34 cellular contexts compared by ENCODE assay signal in genomic region chr2:167792126-167792525, GRCh38.
"Had no signal": no experiment of that assay in that cellular context is flagged by ENCODE, and none has a peak within 500 bp of the region (broad histone marks: within the 10 kb centered on the region; RNA-seq: fewer than 3 reads in every experiment).

No MANE protein-coding gene starts in this region.

- H3K27me3 ChIP-seq: ascending aorta, breast epithelium, cardiac muscle cell, dorsolateral prefrontal cortex, esophagus muscularis mucosa, foreskin keratinocyte, gastrocnemius medialis, heart left ventricle had no signal

- H3K9me3 ChIP-seq: ascending aorta, breast epithelium, esophagus muscularis mucosa, gastrocnemius medialis, heart left ventricle had no signal

- H3K36me3 Mint-ChIP-seq: activated naive CD4-positive, alpha-beta T cell treated with anti-CD3 and anti-CD28 coated beads, Interleukin-2, amount 10 ng/mL, durations not matched to agents 7 days and 5 days; activated naive CD4-positive, alpha-beta T cell treated with anti-CD3 and anti-CD28 coated beads, Interleukin-2, amount 50 U/mL, for 72 hours; activated naive CD8-positive, alpha-beta T cell treated with anti-CD3 and anti-CD28 coated beads, Interleukin-2, amount 10 ng/mL, durations not matched to agents 7 days and 5 days had no signal

- H3K9me3 Mint-ChIP-seq: activated CD4-positive, alpha-beta memory T cell treated with anti-CD3 and anti-CD28 coated beads, Interleukin-2, amount 10 ng/mL, durations not matched to agents 7 days and 5 days; activated CD4-positive, alpha-beta T cell treated with anti-CD3 and anti-CD28 coated beads, Interleukin-2, amount 10 ng/mL, durations not matched to agents 24 days and 14 days; activated naive CD4-positive, alpha-beta T cell treated with anti-CD3 and anti-CD28 coated beads, Interleukin-2, amount 10 ng/mL, durations not matched to agents 7 days and 5 days; activated naive CD8-positive, alpha-beta T cell treated with anti-CD3 and anti-CD28 coated beads, Interleukin-2, amount 10 ng/mL, durations not matched to agents 7 days and 5 days; activated T-cell treated with anti-CD3 and anti-CD28 coated beads, Interleukin-2, amount 50 U/mL, for 24 hours had no signal

- H3K4me3 Mint-ChIP-seq: activated CD4-positive, alpha-beta memory T cell treated with anti-CD3 and anti-CD28 coated beads, Interleukin-2, amount 10 ng/mL, durations not matched to agents 7 days and 5 days; activated CD4-positive, alpha-beta T cell treated with anti-CD3 and anti-CD28 coated beads for 36 hours; activated CD4-positive, alpha-beta T cell treated with anti-CD3 and anti-CD28 coated beads, Interleukin-2, amount 10 ng/mL, durations not matched to agents 24 days and 14 days; activated naive CD4-positive, alpha-beta T cell treated with anti-CD3 and anti-CD28 coated beads, Interleukin-2, amount 10 ng/mL, durations not matched to agents 7 days and 5 days; activated naive CD8-positive, alpha-beta T cell treated with anti-CD3 and anti-CD28 coated beads, Interleukin-2, amount 10 ng/mL, durations not matched to agents 7 days and 5 days; activated T-cell treated with anti-CD3 and anti-CD28 coated beads, Interleukin-2, amount 50 U/mL, for 24 hours; activated T-cell treated with anti-CD3 and anti-CD28 coated beads, Interleukin-2, amount 50 U/mL, for 72 hours; brain; dendritic cell treated with granulocyte-macrophage colony-stimulating factor and Interleukin-4, amounts not matched to agents 40 ng/mL and 50 ng/mL, for 4 days; T-helper 1 cell treated with Interleukin-12 subunit alpha and Interleukin-12 subunit beta and Interleukin-4 antibody, amounts not matched to agents 30 μg/mL and 1 μg/mL, for 36 hours had no signal

- H3K27me3 Mint-ChIP-seq: activated CD4-positive, alpha-beta memory T cell treated with anti-CD3 and anti-CD28 coated beads, Interleukin-2, amount 10 ng/mL, durations not matched to agents 7 days and 5 days; activated CD4-positive, alpha-beta T cell treated with anti-CD3 and anti-CD28 coated beads, Interleukin-2, amount 10 ng/mL, durations not matched to agents 24 days and 14 days; activated naive CD8-positive, alpha-beta T cell treated with anti-CD3 and anti-CD28 coated beads, Interleukin-2, amount 10 ng/mL, durations not matched to agents 7 days and 5 days; activated T-cell treated with anti-CD3 and anti-CD28 coated beads, Interleukin-2, amount 50 U/mL, for 24 hours; brain; dendritic cell treated with granulocyte-macrophage colony-stimulating factor and Interleukin-4, amounts not matched to agents 40 ng/mL and 50 ng/mL, for 4 days had no signal

- H3K4me1 ChIP-seq: ascending aorta, breast epithelium, esophagus muscularis mucosa, foreskin keratinocyte, heart left ventricle had no signal

- H3K27ac ChIP-seq: ascending aorta, breast epithelium, cardiac muscle cell, coronary artery, dorsolateral prefrontal cortex, esophagus muscularis mucosa, foreskin keratinocyte, gastrocnemius medialis, heart left ventricle, WERI-Rb-1 had no signal

- H3K36me3 ChIP-seq: ascending aorta, breast epithelium, cardiac muscle cell, esophagus muscularis mucosa, gastrocnemius medialis, heart left ventricle, WERI-Rb-1 had no signal

- H3K27ac Mint-ChIP-seq: activated CD4-positive, alpha-beta memory T cell treated with anti-CD3 and anti-CD28 coated beads, Interleukin-2, amount 10 ng/mL, durations not matched to agents 7 days and 5 days; activated CD4-positive, alpha-beta T cell treated with anti-CD3 and anti-CD28 coated beads for 36 hours; activated CD4-positive, alpha-beta T cell treated with anti-CD3 and anti-CD28 coated beads, Interleukin-2, amount 10 ng/mL, durations not matched to agents 24 days and 14 days; activated naive CD4-positive, alpha-beta T cell treated with anti-CD3 and anti-CD28 coated beads, Interleukin-2, amount 10 ng/mL, durations not matched to agents 7 days and 5 days; activated naive CD4-positive, alpha-beta T cell treated with anti-CD3 and anti-CD28 coated beads, Interleukin-2, amount 50 U/mL, for 72 hours; activated naive CD8-positive, alpha-beta T cell treated with anti-CD3 and anti-CD28 coated beads, Interleukin-2, amount 10 ng/mL, durations not matched to agents 7 days and 5 days; activated T-cell treated with anti-CD3 and anti-CD28 coated beads, Interleukin-2, amount 50 U/mL, for 24 hours; activated T-cell treated with anti-CD3 and anti-CD28 coated beads, Interleukin-2, amount 50 U/mL, for 72 hours; brain; dendritic cell treated with granulocyte-macrophage colony-stimulating factor and Interleukin-4, amounts not matched to agents 40 ng/mL and 50 ng/mL, for 4 days; T-helper 1 cell treated with Interleukin-12 subunit alpha and Interleukin-12 subunit beta and Interleukin-4 antibody, amounts not matched to agents 30 μg/mL and 1 μg/mL, for 36 hours had no signal

- H3K4me1 Mint-ChIP-seq: activated CD4-positive, alpha-beta memory T cell treated with anti-CD3 and anti-CD28 coated beads, Interleukin-2, amount 10 ng/mL, durations not matched to agents 7 days and 5 days; activated CD4-positive, alpha-beta T cell treated with anti-CD3 and anti-CD28 coated beads for 36 hours; activated CD4-positive, alpha-beta T cell treated with anti-CD3 and anti-CD28 coated beads, Interleukin-2, amount 10 ng/mL, durations not matched to agents 24 days and 14 days; activated naive CD4-positive, alpha-beta T cell treated with anti-CD3 and anti-CD28 coated beads, Interleukin-2, amount 10 ng/mL, durations not matched to agents 7 days and 5 days; activated naive CD8-positive, alpha-beta T cell treated with anti-CD3 and anti-CD28 coated beads, Interleukin-2, amount 10 ng/mL, durations not matched to agents 7 days and 5 days had no signal

- H3K4me3 ChIP-seq: ascending aorta, breast epithelium, cardiac muscle cell, coronary artery, dorsolateral prefrontal cortex, esophagus muscularis mucosa, gastrocnemius medialis, heart left ventricle had no signal

- DNase-seq: activated CD4-positive, alpha-beta memory T cell treated with anti-CD3 and anti-CD28 coated beads, Interleukin-2, amount 10 ng/mL, durations not matched to agents 7 days and 5 days; activated CD4-positive, alpha-beta T cell treated with anti-CD3 and anti-CD28 coated beads for 36 hours; activated CD4-positive, alpha-beta T cell treated with anti-CD3 and anti-CD28 coated beads, Interleukin-2, amount 10 ng/mL, durations not matched to agents 24 days and 14 days; activated CD4-positive, alpha-beta T cell treated with anti-CD3 and anti-CD28 coated beads, Interleukin-2, amount 50 U/mL, for 4 hours; activated CD4-positive, CD25-positive, alpha-beta regulatory T cell; activated CD4-positive, CD25-positive, alpha-beta regulatory T cell treated with anti-CD3 and anti-CD28 coated beads, Interleukin-2, amount 50 U/mL, for 72 hours; activated CD8-positive, alpha-beta memory T cell treated with anti-CD3 and anti-CD28 coated beads, Interleukin-2, amount 50 U/mL, for 48 hours; activated gamma-delta T cell; activated naive CD4-positive, alpha-beta T cell; activated naive CD4-positive, alpha-beta T cell treated with anti-CD3 and anti-CD28 coated beads, Interleukin-2, amount 10 ng/mL, durations not matched to agents 7 days and 5 days; activated naive CD8-positive, alpha-beta T cell treated with anti-CD3 and anti-CD28 coated beads, Interleukin-2, amount 10 ng/mL, durations not matched to agents 7 days and 5 days; activated T-cell treated with anti-CD3 and anti-CD28 coated beads for 4 hours; activated T-cell treated with anti-CD3 and anti-CD28 coated beads, Interleukin-2, amount 50 U/mL, for 24 hours; activated T-cell treated with anti-CD3 and anti-CD28 coated beads, Interleukin-2, amount 50 U/mL, for 72 hours; central memory CD4-positive, alpha-beta T cell; cerebellar nuclear complex; dorsolateral prefrontal cortex; effector memory CD4-positive, alpha-beta T cell; erythroblast; foreskin keratinocyte; gastrocnemius medialis; glutamatergic neuron; heart left ventricle; T-helper 9 cell; WERI-Rb-1 had no signal
